Comparison of ENCODE assay signal across 1 cellular context in the genomic region with DNA sequence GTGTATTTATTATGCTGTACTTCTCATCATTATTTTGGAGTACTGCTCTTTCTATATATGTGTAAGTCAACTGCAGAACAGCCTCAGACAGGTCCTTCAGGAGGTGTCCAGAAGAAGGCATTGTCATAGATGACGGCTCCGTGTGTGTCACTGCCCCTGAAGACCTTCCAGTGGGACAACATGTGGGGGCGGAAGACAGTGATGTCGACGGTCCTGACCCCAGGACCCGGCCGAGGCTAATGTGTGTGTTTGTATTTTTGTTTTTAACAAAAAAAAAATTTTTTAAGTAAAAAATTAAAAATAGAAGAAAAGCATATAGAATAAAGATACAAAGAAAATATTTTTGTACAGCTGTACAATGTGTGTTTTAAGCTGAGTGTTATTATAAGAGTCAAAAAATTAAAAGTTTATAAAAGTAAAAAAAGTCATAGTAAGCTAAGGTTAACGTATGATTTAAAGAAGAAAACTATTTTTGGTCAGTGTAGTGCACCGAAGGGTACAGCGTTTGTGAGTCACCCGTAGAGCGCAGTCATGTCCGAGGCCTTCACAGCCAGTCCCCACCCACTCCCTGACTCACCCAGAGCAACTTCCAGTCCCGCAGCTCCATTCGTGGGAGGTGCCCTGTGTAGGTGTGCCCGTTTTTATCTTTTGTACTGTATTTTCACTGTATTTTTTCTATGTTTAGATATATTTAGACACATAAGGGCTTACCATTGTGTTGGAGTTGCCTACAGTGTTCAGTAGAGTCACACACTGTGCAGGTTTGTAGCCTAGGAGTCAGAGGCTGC.
A peak's percentile ranks its signal among the peaks of the same experiment; 100 is the strongest.
TF ChIP-seq lines count a peak whose summit lies in the region.

No MANE protein-coding gene starts in this region.

TF ChIP-seq in HCT116, 20 proteins besides CTCF, POLR2A, EP300 and RAD21:
- TF ChIP-seq FOSL1 (IDR thresholded peaks at IDR 0.05; ENCODE audit: low read depth) (peak; percentile 52), POLR2AphosphoS5 (IDR thresholded peaks at IDR 0.05; ENCODE audit: low read depth, low read length) (no peak), ELF1 (IDR thresholded peaks at IDR 0.05; ENCODE audit: borderline replicate concordance, low read depth) (no peak), ATF3 (IDR thresholded peaks at IDR 0.05) (no peak), REST (IDR thresholded peaks at IDR 0.05; ENCODE audit: low read depth) (no peak), JUND (IDR thresholded peaks at IDR 0.05) (peak; percentile 54; the same call in 1 of the 2 replicates), SP1 (IDR thresholded peaks at IDR 0.05; ENCODE audit: low read depth) (0 out of 2 replicates have a peak, but pooled peaks have one; percentile 10), EZH2phosphoT487 (IDR thresholded peaks at IDR 0.05; ENCODE audit: borderline replicate concordance) (no peak), CEBPB (IDR thresholded peaks at IDR 0.05; ENCODE audit: low read depth) (no peak), TCF7L2 (IDR thresholded peaks at IDR 0.05; ENCODE audit: borderline replicate concordance, extremely low read depth, insufficient read depth, insufficient read length) (no peak), ZNF274 (IDR thresholded peaks at IDR 0.05; ENCODE audit: low read depth, low read length) (no peak), EZH2 (IDR thresholded peaks at IDR 0.05) (no peak), EGR1 (IDR thresholded peaks at IDR 0.05; ENCODE audit: low read depth) (peak; percentile 54), CBX3 (IDR thresholded peaks at IDR 0.05; ENCODE audit: low read depth) (0 out of 2 replicates have a peak, but pooled peaks have one; percentile 11), ZFX (IDR thresholded peaks at IDR 0.05) (no peak), SIN3A (IDR thresholded peaks at IDR 0.05; ENCODE audit: low read depth) (no peak), SRF (IDR thresholded peaks at IDR 0.05; ENCODE audit: low read depth) (no peak)
- TF ChIP-seq, protein P1, sequence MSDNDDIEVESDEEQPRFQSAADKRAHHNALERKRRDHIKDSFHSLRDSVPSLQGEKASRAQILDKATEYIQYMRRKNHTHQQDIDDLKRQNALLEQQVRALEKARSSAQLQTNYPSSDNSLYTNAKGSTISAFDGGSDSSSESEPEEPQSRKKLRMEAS (IDR thresholded peaks at IDR 0.05), result no peak
- TF ChIP-seq, protein P2, sequence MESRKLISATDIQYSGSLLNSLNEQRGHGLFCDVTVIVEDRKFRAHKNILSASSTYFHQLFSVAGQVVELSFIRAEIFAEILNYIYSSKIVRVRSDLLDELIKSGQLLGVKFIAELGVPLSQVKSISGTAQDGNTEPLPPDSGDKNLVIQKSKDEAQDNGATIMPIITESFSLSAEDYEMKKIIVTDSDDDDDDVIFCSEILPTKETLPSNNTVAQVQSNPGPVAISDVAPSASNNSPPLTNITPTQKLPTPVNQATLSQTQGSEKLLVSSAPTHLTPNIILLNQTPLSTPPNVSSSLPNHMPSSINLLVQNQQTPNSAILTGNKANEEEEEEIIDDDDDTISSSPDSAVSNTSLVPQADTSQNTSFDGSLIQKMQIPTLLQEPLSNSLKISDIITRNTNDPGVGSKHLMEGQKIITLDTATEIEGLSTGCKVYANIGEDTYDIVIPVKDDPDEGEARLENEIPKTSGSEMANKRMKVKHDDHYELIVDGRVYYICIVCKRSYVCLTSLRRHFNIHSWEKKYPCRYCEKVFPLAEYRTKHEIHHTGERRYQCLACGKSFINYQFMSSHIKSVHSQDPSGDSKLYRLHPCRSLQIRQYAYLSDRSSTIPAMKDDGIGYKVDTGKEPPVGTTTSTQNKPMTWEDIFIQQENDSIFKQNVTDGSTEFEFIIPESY (IDR thresholded peaks at IDR 0.05; ENCODE audit: extremely low read depth, insufficient replicate concordance, low read length), result no peak
